In the genomic region with DNA sequence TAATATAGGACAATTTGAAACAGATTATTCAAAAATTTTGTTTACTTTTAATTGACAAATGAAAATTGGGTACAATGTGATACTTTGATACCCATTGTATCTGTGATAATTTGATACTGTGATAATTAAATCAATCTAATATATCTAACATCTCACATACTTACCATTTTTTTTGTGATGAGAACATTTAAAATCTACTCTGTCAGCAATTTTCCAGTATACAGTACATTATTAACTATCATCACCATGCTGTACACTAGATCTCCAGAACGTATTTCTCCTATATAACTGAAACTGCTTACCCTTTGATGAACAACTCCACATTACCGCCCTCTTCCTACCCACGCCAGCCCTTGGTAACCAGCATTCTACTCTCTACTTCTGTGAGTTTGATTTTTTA, we compare ENCODE assay signal across 21 cellular contexts.
DNase-seq lines count a peak whose midpoint lies in the region; ATAC-seq, FAIRE-seq and TF ChIP-seq lines count a peak whose summit lies in the region.
"Had no signal": no experiment of that assay in that cellular context is flagged by ENCODE, and none has a peak within 500 bp of the region (broad histone marks: within the 10 kb centered on the region; RNA-seq: fewer than 3 reads in every experiment).

No MANE protein-coding gene starts in this region.

- H3K36me3 ChIP-seq in HepG2 (replicated peaks in 1 of 2; ENCODE audit: control insufficient read depth in 1 of 2, insufficient read depth in 2 of 2, low read length in 2 of 2) (no peaks in the 10 kb centered on the region), right lobe of liver (no peaks in the 10 kb centered on the region), IMR-90 (ENCODE audit: control insufficient read depth, insufficient read depth, low read length) (no peaks in the 10 kb centered on the region), endothelial cell of umbilical vein (ENCODE audit: control insufficient read depth in 2 of 2, extremely low read depth in 1 of 2, insufficient read depth in 2 of 2, low read length in 2 of 2) (no peaks in the 10 kb centered on the region), left ventricle myocardium inferior (no peaks in the 10 kb centered on the region)
- H3K36me3 ChIP-seq: BLaER1 treated with 17β-estradiol and CSF1 and Interleukin-3, amounts not matched to agents 10 nM and 100 nM had no signal

- no peak overlapping the region for H3K4me2 ChIP-seq in HepG2 (ENCODE audit: low read depth, low read length)
- no peak overlapping the region for H3K4me2 ChIP-seq in IMR-90 (ENCODE audit: low read depth, low read length)
- no peak overlapping the region for H3K4me2 ChIP-seq in endothelial cell of umbilical vein (ENCODE audit: insufficient read depth, low read length)
- H3K4me2 ChIP-seq: BLaER1 treated with 17β-estradiol and CSF1 and Interleukin-3, amounts not matched to agents 10 nM and 100 nM had no signal

- FAIRE-seq in HepG2 (lab: Jason Lieb, UNC) (no peak), colon (lab: Jason Lieb, UNC) (peak; percentile 24), endothelial cell of umbilical vein (lab: Jason Lieb, UNC) (no peak)
- FAIRE-seq: D721Med, GM12891, GM19239 had no signal

- no peak overlapping the region for H3K9ac ChIP-seq in HepG2 (ENCODE audit: insufficient read depth, low read depth, low read length)
- no peak overlapping the region for H3K9ac ChIP-seq in IMR-90 (ENCODE audit: low read depth, low read length)
- H3K9ac ChIP-seq in endothelial cell of umbilical vein (replicated peaks; ENCODE audit: extremely low read depth, insufficient read depth, low read length) = no peak overlapping the region
- H3K9ac ChIP-seq: BLaER1 treated with 17β-estradiol and CSF1 and Interleukin-3, amounts not matched to agents 10 nM and 100 nM had no signal

- no peak overlapping the region for H3K4me3 ChIP-seq in HepG2 (replicated peaks in 1 of 3; ENCODE audit: insufficient read depth in 1 of 3, low read depth in 2 of 3, low read length in 3 of 3)
- H3K4me3 ChIP-seq in right lobe of liver = no peak overlapping the region
- H3K4me3 ChIP-seq in IMR-90 (ENCODE audit: insufficient read depth, low read depth, low read length) = no peak overlapping the region
- no peak overlapping the region for H3K4me3 ChIP-seq in endothelial cell of umbilical vein (replicated peaks in 1 of 3; ENCODE audit: insufficient read depth in 1 of 3, low read depth in 1 of 3, low read length in 3 of 3)
- no peak overlapping the region for H3K4me3 ChIP-seq in left ventricle myocardium inferior
- H3K4me3 ChIP-seq: BLaER1 treated with 17β-estradiol and CSF1 and Interleukin-3, amounts not matched to agents 10 nM and 100 nM had no signal

- no peak for TF ChIP-seq RAD21 in HepG2 (CRISPR knock-in tag; IDR thresholded peaks at IDR 0.05)
- TF ChIP-seq RAD21 in IMR-90 (IDR thresholded peaks at IDR 0.05; ENCODE audit: low read length) = no peak

- no peak overlapping the region for H2BK20ac ChIP-seq in IMR-90 (ENCODE audit: low read depth, low read length)

- H3K4me1 ChIP-seq in HepG2 (ENCODE audit: insufficient read depth, low read length) (no peaks in the 10 kb centered on the region), right lobe of liver (no peaks in the 10 kb centered on the region), IMR-90 (ENCODE audit: control insufficient read depth, insufficient read depth, low read length) (no peaks in the 10 kb centered on the region), endothelial cell of umbilical vein (ENCODE audit: control insufficient read depth, extremely low read depth, insufficient read depth, low read length) (peaks cover 15% of the 10 kb centered on the region), left ventricle myocardium inferior (no peaks in the 10 kb centered on the region)
- H3K4me1 ChIP-seq: BLaER1 treated with 17β-estradiol and CSF1 and Interleukin-3, amounts not matched to agents 10 nM and 100 nM; Caco-2 had no signal

- H3K27ac ChIP-seq in HepG2 (ENCODE audit: extremely low read length, insufficient read depth, low read length) (no peak overlapping the region), right lobe of liver (no peak overlapping the region), IMR-90 (ENCODE audit: insufficient read depth, low read length) (no peak overlapping the region), endothelial cell of umbilical vein (ENCODE audit: insufficient read depth, low read depth, low read length) (no peak overlapping the region), left ventricle myocardium inferior (replicated peaks) (no peak overlapping the region)
- H3K27ac ChIP-seq: 22Rv1; BLaER1 treated with 17β-estradiol and CSF1 and Interleukin-3, amounts not matched to agents 10 nM and 100 nM; C4-2B had no signal

- H3K9me3 ChIP-seq in HepG2 (ENCODE audit: low read length) (no peaks in the 10 kb centered on the region), right lobe of liver (no peaks in the 10 kb centered on the region), IMR-90 (ENCODE audit: control insufficient read depth, insufficient read depth, low read length) (no peaks in the 10 kb centered on the region), endothelial cell of umbilical vein (replicated peaks; ENCODE audit: control insufficient read depth, insufficient read depth, low read length) (no peaks in the 10 kb centered on the region), left ventricle myocardium inferior (replicated peaks) (no peaks in the 10 kb centered on the region)
- H3K9me3 ChIP-seq: BLaER1 treated with 17β-estradiol and CSF1 and Interleukin-3, amounts not matched to agents 10 nM and 100 nM; Caco-2 had no signal

- H4K8ac ChIP-seq in IMR-90 (ENCODE audit: low read depth in 2 of 2, low read length in 2 of 2) = no peak overlapping the region

- no TSS peak for BruUV-seq in HepG2 (replicated peaks; lab: Mats Ljungman, UMichigan)
- no TSS peak for BruUV-seq in IMR-90 (replicated peaks; lab: Mats Ljungman, UMichigan)
- no TSS peak for BruUV-seq in endothelial cell of umbilical vein (replicated peaks; lab: Mats Ljungman, UMichigan)

- WGBS in HepG2 (ENCODE audit: low lambda C conversion rate) = 3% methylated on average over 3 of the region's 3 CpGs
- WGBS in right lobe of liver (ENCODE audit: insufficient coverage, low coverage, low lambda C conversion rate, missing lambda C conversion rate) = 77% methylated on average over 3 of the region's 3 CpGs
- 71% methylated on average over 1 of the region's 3 CpGs; no CpG with 5 or more reads in 1 of the 2 experiments for WGBS in IMR-90 (ENCODE audit: extremely low coverage in 2 of 2, insufficient read length in 1 of 2), 2 experiments

- DNase-seq in HepG2 (ENCODE audit: low spot score) (no peak), right lobe of liver (no peak), IMR-90 (no peak), endothelial cell of umbilical vein (ENCODE audit: low read depth, low spot score) (no peak), inferior parietal cortex (ENCODE audit: extremely low spot score) (no peak), left ventricle myocardium inferior (no peak), activated gamma-delta T cell treated with Interleukin-2 at 50 U/mL for 16 hours (no peak)
- DNase-seq: AML-193; Caco-2; Calu3; CD4-positive, alpha-beta T cell; CD8-positive, alpha-beta T cell; DMS79 treated with DMSO at 0.1 percent for 48 hours; GF-D8 had no signal

- H3K9me1 ChIP-seq in IMR-90 (ENCODE audit: insufficient read depth, low read length) (no peaks in the 10 kb centered on the region), endothelial cell of umbilical vein (replicated peaks; ENCODE audit: control insufficient read depth, extremely low read depth, insufficient read depth, low read length) (no peaks in the 10 kb centered on the region)

- TF ChIP-seq EP300 in HepG2 (IDR thresholded peaks at IDR 0.05; ENCODE audit: low read depth in 2 of 2, low read length in 2 of 2) = no peak
- no peak for TF ChIP-seq EP300 in HepG2 (CRISPR knock-in tag; IDR thresholded peaks at IDR 0.05; ENCODE audit: borderline replicate concordance)

- ATAC-seq in HepG2 = no peak
- ATAC-seq in right lobe of liver = no peak
- no peak for ATAC-seq in IMR-90 (ENCODE audit: low read depth)
- ATAC-seq: CD8-positive, alpha-beta T cell had no signal

- H3K79me1 ChIP-seq in IMR-90 (ENCODE audit: low read depth in 1 of 2, low read length in 2 of 2) = no peaks in the 10 kb centered on the region

- in situ Hi-C loops in HepG2 (cut with HindIII; ENCODE audit: extremely low pct_ligation_motif_present, low pct_unique_long_range_greater_than_20kb) = no loop called here
- in situ Hi-C loops in IMR-90 (cut with MboI; ENCODE audit: low sequenced_read_pairs) = no loop called here

- H3K79me2 ChIP-seq in HepG2 (ENCODE audit: insufficient read depth, low read length) (no peaks in the 10 kb centered on the region), endothelial cell of umbilical vein (ENCODE audit: control insufficient read depth, insufficient read depth, low read length) (no peaks in the 10 kb centered on the region)

- H4K5ac ChIP-seq in IMR-90 (ENCODE audit: low read depth, low read length) = no peak overlapping the region

- H3K18ac ChIP-seq in IMR-90 (ENCODE audit: low read depth, low read length) = no peak overlapping the region

- H2AK9ac ChIP-seq in IMR-90 (replicated peaks; ENCODE audit: low read depth, low read length, poor library complexity) = no peak overlapping the region

- H3K56ac ChIP-seq in IMR-90 (ENCODE audit: extremely low read depth, insufficient read depth, low read length) = no peak overlapping the region

- no peak overlapping the region for H3K14ac ChIP-seq in IMR-90 (replicated peaks; ENCODE audit: low read depth, low read length)

- H4K20me1 ChIP-seq in HepG2 (ENCODE audit: insufficient read depth, low read length) = no peaks in the 10 kb centered on the region; the same call in 1 of the 2 replicates
- H4K20me1 ChIP-seq in IMR-90 (ENCODE audit: insufficient read depth, low read length) = no peaks in the 10 kb centered on the region
- H4K20me1 ChIP-seq in endothelial cell of umbilical vein (replicated peaks; ENCODE audit: control insufficient read depth, extremely low read depth, insufficient read depth, low read length) = no peaks in the 10 kb centered on the region
- H4K20me1 ChIP-seq: BLaER1 treated with 17β-estradiol and CSF1 and Interleukin-3, amounts not matched to agents 10 nM and 100 nM had no signal

- H2AK5ac ChIP-seq in IMR-90 (ENCODE audit: low read depth, low read length) = no peak overlapping the region

- no peak overlapping the region for H4K91ac ChIP-seq in IMR-90 (ENCODE audit: insufficient read depth, low read depth, low read length)

- peak overlapping the region; percentile 22; the same call in 1 of the 2 replicates for H3K4ac ChIP-seq in IMR-90 (ENCODE audit: low read depth, low read length)

- POLR2A ChIA-PET in HepG2 (lab: Yijun Ruan, JAX) (no interaction called here), IMR-90 (lab: Charles Lee; ENCODE audit: unreplicated experiment) (no interaction called here), endothelial cell of umbilical vein (lab: Charles Lee) (no interaction called here)

- H3K23ac ChIP-seq in IMR-90 (ENCODE audit: low read depth, low read length) = no peak overlapping the region

- H3K27me3 ChIP-seq in HepG2 (ENCODE audit: control insufficient read depth in 1 of 2, insufficient read depth in 2 of 2, low read length in 2 of 2) (no peaks in the 10 kb centered on the region), right lobe of liver (no peaks in the 10 kb centered on the region), IMR-90 (ENCODE audit: control insufficient read depth, insufficient read depth, low read length) (no peaks in the 10 kb centered on the region), endothelial cell of umbilical vein (ENCODE audit: control insufficient read depth in 2 of 2, insufficient read depth in 2 of 2, low read length in 2 of 2) (no peaks in the 10 kb centered on the region), left ventricle myocardium inferior (ENCODE audit: low read depth) (no peaks in the 10 kb centered on the region)
- H3K27me3 ChIP-seq: BLaER1 treated with 17β-estradiol and CSF1 and Interleukin-3, amounts not matched to agents 10 nM and 100 nM had no signal

- no peak overlapping the region for H2AFZ ChIP-seq in HepG2 (ENCODE audit: low read length)
- no peak overlapping the region for H2AFZ ChIP-seq in IMR-90 (replicated peaks; ENCODE audit: low read length, poor library complexity)
- H2AFZ ChIP-seq in endothelial cell of umbilical vein (ENCODE audit: low read depth, low read length) = peak overlapping the region; percentile 78

- TF ChIP-seq POLR2A in HepG2 (IDR thresholded peaks at IDR 0.05; ENCODE audit: insufficient read depth in 1 of 2, low read depth in 2 of 2, low read length in 2 of 2) (no peak), right lobe of liver (IDR thresholded peaks at IDR 0.05) (no peak), IMR-90 (IDR thresholded peaks at IDR 0.05; ENCODE audit: low read depth, low read length) (no peak), endothelial cell of umbilical vein (IDR thresholded peaks at IDR 0.05; ENCODE audit: low read depth, low read length) (no peak)

- H2BK5ac ChIP-seq in IMR-90 (ENCODE audit: low read depth, low read length, poor library complexity, severe bottlenecking) = no peak overlapping the region

- no peak overlapping the region for H2BK15ac ChIP-seq in IMR-90 (ENCODE audit: low read depth, low read length)

- CTCF ChIA-PET in HepG2 (lab: Yijun Ruan, JAX; ENCODE audit: low intra/inter-chr PET ratio, low total read pairs) (no interaction called here), IMR-90 (lab: Yijun Ruan, JAX) (no interaction called here), endothelial cell of umbilical vein (lab: Charles Lee) (no interaction called here)

- intact Hi-C loops in HepG2 (cut with micrococcal nuclease; ENCODE audit: unreplicated experiment) (no loop called here), right lobe of liver (cut with DNase I) (no loop called here), IMR-90 (cut with micrococcal nuclease) (no loop called here), endothelial cell of umbilical vein (cut with micrococcal nuclease) (no loop called here), left ventricle myocardium inferior (cut with micrococcal nuclease) (no loop called here)

- dilution Hi-C loops in IMR-90 (cut with HindIII; ENCODE audit: low sequenced_read_pairs, unreplicated experiment) = no loop called here
- dilution Hi-C loops in endothelial cell of umbilical vein (cut with MboI; ENCODE audit: extremely low pct_ligation_motif_present, low sequenced_read_pairs) = no loop called here

- TF ChIP-seq CTCF in HepG2 (CRISPR knock-in tag; IDR thresholded peaks at IDR 0.05) (no peak), right lobe of liver (IDR thresholded peaks at IDR 0.05) (no peak), IMR-90 (conservative IDR thresholded peaks at IDR 0.05; ENCODE audit: low read depth, low read length) (no peak), endothelial cell of umbilical vein (IDR thresholded peaks at IDR 0.05; ENCODE audit: extremely low read depth in 1 of 2, insufficient read depth in 1 of 2, low read depth in 1 of 2, low read length in 2 of 2) (no peak), left ventricle myocardium inferior (IDR thresholded peaks at IDR 0.05; ENCODE audit: borderline replicate concordance) (no peak)

- H2BK120ac ChIP-seq in IMR-90 (ENCODE audit: low read depth, low read length) = no peak overlapping the region
